ENCODE assay signal across 30 cellular contexts in the genomic region with DNA sequence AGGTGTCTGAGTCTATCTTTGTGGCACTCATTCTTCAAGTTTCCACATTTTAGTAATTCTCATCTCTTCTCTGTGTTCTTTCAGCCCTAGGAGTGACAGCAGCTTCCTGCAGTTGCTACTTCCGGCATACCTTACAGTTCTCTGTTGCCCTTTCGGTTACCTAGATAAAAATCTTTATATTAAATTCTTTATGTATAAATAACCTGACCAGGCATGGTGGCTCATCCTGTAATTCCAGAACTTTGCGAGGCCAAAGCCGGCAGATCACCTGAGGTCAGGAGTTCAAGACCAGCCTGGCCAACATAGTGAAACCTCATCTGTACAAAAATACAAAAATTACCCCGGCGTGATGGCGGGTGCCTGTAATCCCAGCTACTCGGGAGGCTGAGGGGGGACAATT.
"Had no signal": no experiment of that assay in that cellular context is flagged by ENCODE, and none has a peak within 500 bp of the region (broad histone marks: within the 10 kb centered on the region; RNA-seq: fewer than 3 reads in every experiment).

No MANE protein-coding gene starts in this region.

- H3K4me1 ChIP-seq: left lung, lower lobe of right lung, pancreas, prostate gland, stomach, testis, thyroid gland, transverse colon, upper lobe of left lung had no signal

- H3K27ac ChIP-seq: left lung, lower lobe of right lung, pancreas, prostate gland, skin epidermis, stomach, testis, thyroid gland, transverse colon, upper lobe of left lung had no signal

- FAIRE-seq: islet of Langerhans, kidney, pancreas, urothelium cell line had no signal

- DNase-seq: hypothalamus; immature natural killer cell; kidney; left colon; left lung; lower lobe of right lung; mammary epithelial cell; mesenchymal stem cell; naive thymus-derived CD8-positive, alpha-beta T cell; nucleus accumbens; pancreas; posterior cingulate gyrus; retina; right cardiac atrium; stimulated activated CD4-positive, alpha-beta T cell treated with anti-CD3 and anti-CD28 coated beads, Interleukin-12 subunit alpha, Interleukin-12 subunit beta, amount 100 ng/mL, for 4 hours; stimulated activated CD4-positive, alpha-beta T cell treated with anti-CD3 and anti-CD28 coated beads, Interleukin-15, amount 100 ng/mL, for 24 hours; stimulated activated CD4-positive, alpha-beta T cell treated with anti-CD3 and anti-CD28 coated beads, Interleukin-2, amount 100 ng/mL, for 24 hours; stimulated activated CD4-positive, alpha-beta T cell treated with anti-CD3 and anti-CD28 coated beads, Interleukin-4, amount 100 ng/mL, for 1 hour; stimulated activated naive B cell treated with anti-CD40 and anti-IgM and Interleukin-4, amounts not matched to agents 10 μg/mL and 1 μg/mL and 100 μg/mL, for 72 hours; stimulated activated naive CD8-positive, alpha-beta T cell treated with anti-CD3 and anti-CD28 coated beads, Interleukin-15, Interleukin-2, amounts not matched to agents 100 U/mL and 50 U/mL, for 24 hours; stomach; testis; thyroid gland; transverse colon; upper lobe of left lung had no signal

- H3K4me3 ChIP-seq: left lung, lower lobe of right lung, pancreas, prostate gland, skin epidermis, stomach, testis, thyroid gland, transverse colon, upper lobe of left lung had no signal

- ATAC-seq: left colon; left lung; lower lobe of right lung; naive thymus-derived CD8-positive, alpha-beta T cell; pancreas; right cardiac atrium; sciatic nerve; stimulated activated naive B cell treated with anti-CD40 and anti-IgM and Interleukin-4, amounts not matched to agents 10 μg/mL and 1 μg/mL and 100 μg/mL, for 72 hours; stimulated activated naive CD8-positive, alpha-beta T cell treated with anti-CD3 and anti-CD28 coated beads, Interleukin-15, Interleukin-2, amounts not matched to agents 100 U/mL and 50 U/mL, for 24 hours had no signal

- H3K9me3 ChIP-seq: left lung, lower lobe of right lung, pancreas, prostate gland, stomach, testis, thyroid gland, transverse colon, upper lobe of left lung had no signal

- H3K27me3 ChIP-seq: left lung, pancreas, stomach, testis, thyroid gland, transverse colon, upper lobe of left lung had no signal

- H3K36me3 ChIP-seq: left lung, lower lobe of right lung, pancreas, prostate gland, stomach, thyroid gland, transverse colon, upper lobe of left lung had no signal
